Comparison of ENCODE assay signal across 20 cellular contexts in the genomic region with DNA sequence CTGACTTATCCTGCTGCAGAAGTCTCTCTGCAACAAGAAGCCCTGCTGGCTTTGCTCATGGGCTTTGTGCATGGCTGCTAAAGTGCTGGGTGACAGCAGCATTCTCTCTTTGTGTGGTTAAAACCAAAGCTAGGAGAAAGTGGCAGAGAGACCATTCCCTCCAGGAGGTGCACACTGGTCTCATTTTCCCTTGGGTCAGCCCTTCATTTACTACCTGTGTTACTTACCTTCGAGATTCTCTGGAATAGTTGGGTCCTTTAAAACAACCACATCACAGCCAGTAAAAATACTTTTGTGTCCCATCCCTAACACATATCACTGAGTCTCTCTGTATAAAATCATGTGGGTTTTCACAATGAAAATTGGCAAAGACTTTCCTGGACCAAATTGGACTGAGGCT.
A peak's percentile ranks its signal among the peaks of the same experiment; 100 is the strongest.
DNase-seq lines count a peak whose midpoint lies in the region; ATAC-seq and TF ChIP-seq lines count a peak whose summit lies in the region.
"Had no signal": no experiment of that assay in that cellular context is flagged by ENCODE, and none has a peak within 500 bp of the region (broad histone marks: within the 10 kb centered on the region; RNA-seq: fewer than 3 reads in every experiment).

No MANE protein-coding gene starts in this region.

- H3K27me3 ChIP-seq in DND-41 (ENCODE audit: insufficient read depth, low read length, poor library complexity) = no peaks in the 10 kb centered on the region
- H3K27me3 ChIP-seq: BE2C, BLaER1 had no signal

- H3K4me2 ChIP-seq in DND-41 (ENCODE audit: insufficient read depth, low read length) = no peak overlapping the region
- H3K4me2 ChIP-seq: A549, BLaER1 had no signal

- H3K4me3 Mint-ChIP-seq in activated naive CD4-positive, alpha-beta T cell treated with anti-CD3 and anti-CD28 coated beads, Interleukin-2, amount 10 ng/mL, durations not matched to agents 7 days and 5 days = no peak overlapping the region
- no peak overlapping the region for H3K4me3 Mint-ChIP-seq in osteocyte (ENCODE audit: unreplicated experiment)
- H3K4me3 Mint-ChIP-seq: CD14-positive monocyte; CD4-positive, alpha-beta memory T cell; CD4-positive, CD25-positive, alpha-beta regulatory T cell; CD8-positive, alpha-beta memory T cell had no signal

- no peak overlapping the region for H3K4me3 ChIP-seq in DND-41 (ENCODE audit: low read depth in 1 of 2, low read length in 2 of 2)
- H3K4me3 ChIP-seq: A549, BLaER1, GM12878 had no signal

- H3K36me3 Mint-ChIP-seq in activated naive CD4-positive, alpha-beta T cell treated with anti-CD3 and anti-CD28 coated beads, Interleukin-2, amount 10 ng/mL, durations not matched to agents 7 days and 5 days = no peaks in the 10 kb centered on the region
- H3K36me3 Mint-ChIP-seq in osteocyte (ENCODE audit: unreplicated experiment) = no peaks in the 10 kb centered on the region
- H3K36me3 Mint-ChIP-seq: CD14-positive monocyte; CD4-positive, alpha-beta memory T cell; CD4-positive, CD25-positive, alpha-beta regulatory T cell; CD8-positive, alpha-beta memory T cell had no signal

- H3K9me3 Mint-ChIP-seq in activated naive CD4-positive, alpha-beta T cell treated with anti-CD3 and anti-CD28 coated beads, Interleukin-2, amount 10 ng/mL, durations not matched to agents 7 days and 5 days = peaks cover 7% of the 10 kb centered on the region
- H3K9me3 Mint-ChIP-seq in osteocyte (ENCODE audit: unreplicated experiment) = peaks cover 53% of the 10 kb centered on the region

- no peaks in the 10 kb centered on the region for H3K79me2 ChIP-seq in DND-41 (ENCODE audit: insufficient read depth, low read length)

- no peak overlapping the region for H2AFZ ChIP-seq in DND-41 (ENCODE audit: low read depth, low read length)

- H3K36me3 ChIP-seq in DND-41 (ENCODE audit: insufficient read depth, low read length) = no peaks in the 10 kb centered on the region
- H3K36me3 ChIP-seq: BE2C, BLaER1 had no signal

- peaks cover 11% of the 10 kb centered on the region for H3K4me1 ChIP-seq in DND-41 (ENCODE audit: insufficient read depth, low read length)
- H3K4me1 ChIP-seq: A549, BE2C had no signal

- no peak overlapping the region for H3K9ac ChIP-seq in DND-41 (ENCODE audit: low read depth, low read length)
- H3K9ac ChIP-seq: BLaER1 had no signal

- ATAC-seq in DND-41 (ENCODE audit: insufficient read depth, low read depth) = no peak
- ATAC-seq: A549, GM12878 had no signal

- CTCF ChIA-PET in activated naive CD4-positive, alpha-beta T cell treated with anti-CD3 and anti-CD28 coated beads, Interleukin-2, amount 10 ng/mL, durations not matched to agents 7 days and 5 days (lab: Charles Lee) = no interaction called here

- peak overlapping the region; percentile 45 for H3K27ac Mint-ChIP-seq in activated naive CD4-positive, alpha-beta T cell treated with anti-CD3 and anti-CD28 coated beads, Interleukin-2, amount 10 ng/mL, durations not matched to agents 7 days and 5 days
- H3K27ac Mint-ChIP-seq in osteocyte (ENCODE audit: unreplicated experiment) = no peak overlapping the region
- H3K27ac Mint-ChIP-seq: CD4-positive, alpha-beta memory T cell; CD4-positive, CD25-positive, alpha-beta regulatory T cell; CD8-positive, alpha-beta memory T cell had no signal

- H3K27ac ChIP-seq in DND-41 (ENCODE audit: low read length) = peak overlapping the region; percentile 24
- H3K27ac ChIP-seq: 22Rv1, A549, BLaER1 had no signal

- no peaks in the 10 kb centered on the region for H4K20me1 ChIP-seq in DND-41 (ENCODE audit: insufficient read depth, low read length)
- H4K20me1 ChIP-seq: BLaER1 had no signal

- no peaks in the 10 kb centered on the region for H3K27me3 Mint-ChIP-seq in activated naive CD4-positive, alpha-beta T cell treated with anti-CD3 and anti-CD28 coated beads, Interleukin-2, amount 10 ng/mL, durations not matched to agents 7 days and 5 days
- no peaks in the 10 kb centered on the region for H3K27me3 Mint-ChIP-seq in osteocyte (ENCODE audit: unreplicated experiment)
- H3K27me3 Mint-ChIP-seq: CD4-positive, alpha-beta memory T cell had no signal

- H3K9me3 ChIP-seq in DND-41 (ENCODE audit: insufficient read depth, low read length, severe bottlenecking) = no peaks in the 10 kb centered on the region
- H3K9me3 ChIP-seq: A549, BE2C, BLaER1 had no signal

- no peaks in the 10 kb centered on the region for H3K4me1 Mint-ChIP-seq in activated naive CD4-positive, alpha-beta T cell treated with anti-CD3 and anti-CD28 coated beads, Interleukin-2, amount 10 ng/mL, durations not matched to agents 7 days and 5 days
- H3K4me1 Mint-ChIP-seq in osteocyte (ENCODE audit: unreplicated experiment) = no peaks in the 10 kb centered on the region
- H3K4me1 Mint-ChIP-seq: CD14-positive monocyte; CD4-positive, alpha-beta memory T cell; CD4-positive, CD25-positive, alpha-beta regulatory T cell had no signal

- no peak for DNase-seq in activated naive CD4-positive, alpha-beta T cell treated with anti-CD3 and anti-CD28 coated beads, Interleukin-2, amount 10 ng/mL, durations not matched to agents 7 days and 5 days
- DNase-seq in activated naive CD4-positive, alpha-beta T cell treated with Interleukin-2 at 50 U/mL for 16 hours = no peak
- DNase-seq in DND-41 (no peak), osteocyte (ENCODE audit: extremely low spot score, unreplicated experiment) (peak; percentile 19), Ammon's horn (ENCODE audit: low spot score) (no peak)
- DNase-seq: AML-193; BE2C; C1 segment of cervical spinal cord; CD4-positive, alpha-beta memory T cell; CD4-positive, CD25-positive, alpha-beta regulatory T cell; CD8-positive, alpha-beta memory T cell; COR-L47; DMS79 treated with DMSO at 0.1 percent for 48 hours; EL; GDM1 had no signal

- no peak for TF ChIP-seq CTCF in DND-41 (IDR thresholded peaks at IDR 0.05; ENCODE audit: borderline replicate concordance, extremely low read depth, low read length, poor library complexity, severe bottlenecking)
- no peak for TF ChIP-seq CTCF in osteocyte (IDR thresholded peaks at IDR 0.05)
